11 cellular contexts compared by ENCODE assay signal in the genomic region with DNA sequence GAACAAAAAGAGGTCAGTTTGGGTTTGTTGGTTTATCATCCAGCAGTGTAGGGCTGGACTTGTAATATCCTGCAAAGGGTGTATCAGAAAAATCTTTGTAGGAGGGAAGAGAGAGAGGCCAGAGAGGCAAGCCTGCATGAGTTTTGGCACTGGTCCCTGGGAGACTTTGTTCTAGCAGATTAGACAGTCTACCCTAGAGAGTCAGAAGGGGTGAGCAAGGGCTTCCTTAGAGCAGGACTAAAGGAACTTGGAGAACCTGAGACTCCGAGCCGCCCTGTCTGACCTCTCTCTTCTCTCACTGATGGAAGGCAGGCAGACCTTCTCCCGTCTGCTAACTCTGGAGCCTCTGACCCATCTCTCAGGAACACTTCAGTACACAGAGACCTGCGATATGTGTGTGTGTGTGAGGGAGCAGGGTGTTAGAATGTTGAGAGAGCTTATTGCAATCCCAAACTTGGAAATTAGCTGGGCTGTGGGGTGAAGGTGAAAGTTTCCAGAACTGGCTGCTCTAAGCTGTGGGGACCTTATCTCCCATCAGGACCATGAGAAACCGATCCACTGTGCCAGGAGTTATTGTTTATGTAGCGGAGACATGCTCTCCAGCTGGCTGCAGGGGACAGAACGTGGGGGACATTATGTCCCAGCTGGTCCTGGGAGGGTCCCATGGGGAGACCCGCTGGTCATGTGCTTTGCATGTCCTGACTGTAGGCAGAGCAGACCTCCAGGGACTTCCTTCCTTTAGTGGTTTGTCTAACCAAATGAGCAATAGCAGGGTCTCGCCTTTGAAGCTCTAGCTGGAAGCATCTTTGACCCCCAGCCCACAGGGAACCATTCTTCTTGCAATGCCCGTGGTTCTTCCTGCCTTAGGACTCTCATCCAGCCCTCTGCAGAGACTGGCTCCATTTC. TPM values are rescaled to one million over a fixed set of nuclear protein-coding genes. Genes with fewer than 3 reads are reported as not detected.
A peak's percentile ranks its signal among the peaks of the same experiment; 100 is the strongest.
DNase-seq lines count a peak whose midpoint lies in the region; ATAC-seq and TF ChIP-seq lines count a peak whose summit lies in the region.
"Had no signal": no experiment of that assay in that cellular context is flagged by ENCODE, and none has a peak within 500 bp of the region (broad histone marks: within the 10 kb centered on the region; RNA-seq: fewer than 3 reads in every experiment).

No MANE protein-coding gene starts in this region.

- peaks cover 0 to 12% (median 2%) of the 10 kb centered on the region in 4 donors for H3K4me1 ChIP-seq in right lobe of liver

- H3K27me3 Mint-ChIP-seq in stimulated activated naive B cell treated with anti-CD40 and anti-IgM and Interleukin-4, amounts not matched to agents 10 μg/mL and 1 μg/mL and 100 μg/mL, for 72 hours = peaks cover 0 to 9% of the 10 kb centered on the region in 2 donors
- H3K27me3 Mint-ChIP-seq in activated CD4-positive, alpha-beta T cell treated with anti-CD3 and anti-CD28 coated beads, Interleukin-2, amount 10 ng/mL, durations not matched to agents 24 days and 14 days = no peaks in the 10 kb centered on the region
- H3K27me3 Mint-ChIP-seq: stimulated activated memory B cell treated with anti-CD40 and anti-IgM and Interleukin-4, amounts not matched to agents 10 μg/mL and 1 μg/mL and 100 μg/mL, for 72 hours had no signal

- H3K27ac ChIP-seq in right lobe of liver = no peak overlapping the region

- DNase-seq in NB4 (ENCODE audit: low read depth) (peak; percentile 19), right lobe of liver (no peak), dermis blood vessel endothelial cell (no peak), GM19238 (ENCODE audit: insufficient read length, low spot score) (no peak)
- no peak for DNase-seq in stimulated activated naive B cell treated with anti-CD40 and anti-IgM and Interleukin-4, amounts not matched to agents 10 μg/mL and 1 μg/mL and 100 μg/mL, for 72 hours
- DNase-seq in activated CD4-positive, alpha-beta T cell treated with anti-CD3 and anti-CD28 coated beads, Interleukin-2, amount 10 ng/mL, durations not matched to agents 24 days and 14 days = no peak
- DNase-seq: NCI-H2107; stimulated activated CD4-positive, alpha-beta T cell treated with anti-CD3 and anti-CD28 coated beads, Interleukin-15, amount 100 ng/mL, for 24 hours had no signal

- no peaks in the 10 kb centered on the region for H3K27me3 ChIP-seq in right lobe of liver

- ATAC-seq in esophagus mucosa = peak; percentile 14
- ATAC-seq in right lobe of liver = peak; percentile 2 to 58 (median 46)
- ATAC-seq in stimulated activated naive B cell treated with anti-CD40 and anti-IgM and Interleukin-4, amounts not matched to agents 10 μg/mL and 1 μg/mL and 100 μg/mL, for 72 hours (replicated peaks) = no peak
- ATAC-seq in HG03521 (IDR thresholded peaks at IDR 0.05; ENCODE audit: unreplicated experiment) = no peak
- ATAC-seq: stimulated activated memory B cell treated with anti-CD40 and anti-IgM and Interleukin-4, amounts not matched to agents 10 μg/mL and 1 μg/mL and 100 μg/mL, for 72 hours had no signal

- intact Hi-C loops in right lobe of liver (cut with DNase I) = no loop called here
- intact Hi-C loops in activated CD4-positive, alpha-beta T cell treated with anti-CD3 and anti-CD28 coated beads, Interleukin-2, amount 10 ng/mL, durations not matched to agents 24 days and 14 days (cut with micrococcal nuclease) = no loop called here

- WGBS in right lobe of liver (ENCODE audit: insufficient coverage, low coverage, low lambda C conversion rate, missing lambda C conversion rate) = 25% methylated on average over 4 of the region's 10 CpGs

- TF ChIP-seq POLR2A in NB4 (IDR thresholded peaks at IDR 0.05; ENCODE audit: extremely low read depth, insufficient read length) = no peak
- TF ChIP-seq POLR2A in right lobe of liver (IDR thresholded peaks at IDR 0.05) = no peak

- H3K36me3 Mint-ChIP-seq in stimulated activated naive B cell treated with anti-CD40 and anti-IgM and Interleukin-4, amounts not matched to agents 10 μg/mL and 1 μg/mL and 100 μg/mL, for 72 hours = peaks cover 0 to 4% of the 10 kb centered on the region in 2 donors
- no peaks in the 10 kb centered on the region for H3K36me3 Mint-ChIP-seq in activated CD4-positive, alpha-beta T cell treated with anti-CD3 and anti-CD28 coated beads, Interleukin-2, amount 10 ng/mL, durations not matched to agents 24 days and 14 days (ENCODE audit: low read depth)
- H3K36me3 Mint-ChIP-seq: stimulated activated memory B cell treated with anti-CD40 and anti-IgM and Interleukin-4, amounts not matched to agents 10 μg/mL and 1 μg/mL and 100 μg/mL, for 72 hours had no signal

- peaks cover 0 to 2% of the 10 kb centered on the region in 2 donors for H3K4me1 Mint-ChIP-seq in stimulated activated naive B cell treated with anti-CD40 and anti-IgM and Interleukin-4, amounts not matched to agents 10 μg/mL and 1 μg/mL and 100 μg/mL, for 72 hours
- H3K4me1 Mint-ChIP-seq in activated CD4-positive, alpha-beta T cell treated with anti-CD3 and anti-CD28 coated beads, Interleukin-2, amount 10 ng/mL, durations not matched to agents 24 days and 14 days = no peaks in the 10 kb centered on the region

- peaks cover 0 to 6% (median 1%) of the 10 kb centered on the region in 4 donors for H3K36me3 ChIP-seq in right lobe of liver

- no peaks in the 10 kb centered on the region for H3K9me3 ChIP-seq in right lobe of liver

- no peaks in the 10 kb centered on the region for H3K9me3 Mint-ChIP-seq in stimulated activated naive B cell treated with anti-CD40 and anti-IgM and Interleukin-4, amounts not matched to agents 10 μg/mL and 1 μg/mL and 100 μg/mL, for 72 hours
- no peaks in the 10 kb centered on the region for H3K9me3 Mint-ChIP-seq in activated CD4-positive, alpha-beta T cell treated with anti-CD3 and anti-CD28 coated beads, Interleukin-2, amount 10 ng/mL, durations not matched to agents 24 days and 14 days
- H3K9me3 Mint-ChIP-seq: stimulated activated memory B cell treated with anti-CD40 and anti-IgM and Interleukin-4, amounts not matched to agents 10 μg/mL and 1 μg/mL and 100 μg/mL, for 72 hours had no signal

- H3K27ac Mint-ChIP-seq in stimulated activated naive B cell treated with anti-CD40 and anti-IgM and Interleukin-4, amounts not matched to agents 10 μg/mL and 1 μg/mL and 100 μg/mL, for 72 hours = peak overlapping the region; percentile 14
- no peak overlapping the region for H3K27ac Mint-ChIP-seq in activated CD4-positive, alpha-beta T cell treated with anti-CD3 and anti-CD28 coated beads, Interleukin-2, amount 10 ng/mL, durations not matched to agents 24 days and 14 days
- H3K27ac Mint-ChIP-seq: stimulated activated memory B cell treated with anti-CD40 and anti-IgM and Interleukin-4, amounts not matched to agents 10 μg/mL and 1 μg/mL and 100 μg/mL, for 72 hours had no signal

- no peak overlapping the region for H3K4me3 Mint-ChIP-seq in stimulated activated naive B cell treated with anti-CD40 and anti-IgM and Interleukin-4, amounts not matched to agents 10 μg/mL and 1 μg/mL and 100 μg/mL, for 72 hours
- H3K4me3 Mint-ChIP-seq in activated CD4-positive, alpha-beta T cell treated with anti-CD3 and anti-CD28 coated beads, Interleukin-2, amount 10 ng/mL, durations not matched to agents 24 days and 14 days = no peak overlapping the region
- H3K4me3 Mint-ChIP-seq: stimulated activated memory B cell treated with anti-CD40 and anti-IgM and Interleukin-4, amounts not matched to agents 10 μg/mL and 1 μg/mL and 100 μg/mL, for 72 hours had no signal

- H3K4me3 ChIP-seq in NB4 (ENCODE audit: low read depth, low read length) (no peak overlapping the region), right lobe of liver (no peak overlapping the region)

- TF ChIP-seq CTCF in NB4 (IDR thresholded peaks at IDR 0.05; ENCODE audit: low read depth, low read length) = no peak
- no peak for TF ChIP-seq CTCF in right lobe of liver (IDR thresholded peaks at IDR 0.05)

RNA-seq across cellular contexts. Expression of a gene that starts 51.1 kb away (rescaled TPM):
- 20.1 TPM for total RNA-seq in esophagus mucosa
- total RNA-seq in right lobe of liver = 10 to 100 TPM; 21.9 to 58.6 (median 52.7) TPM
- 197 and 203 TPM in 2 replicates for total RNA-seq in dermis blood vessel endothelial cell
- not detected in 2 replicates for total RNA-seq in activated CD4-positive, alpha-beta T cell treated with anti-CD3 and anti-CD28 coated beads, Interleukin-2, amount 10 ng/mL, durations not matched to agents 24 days and 14 days

Comparison
In these comparisons a context has a peak if more than half of its experiments do, and no peak if none do; other contexts are left out.
1. ATAC-seq: peak in esophagus mucosa (single experiment) and right lobe of liver (4 of 4); none in stimulated activated naive B cell treated with anti-CD40 and anti-IgM and Interleukin-4, amounts not matched to agents 10 μg/mL and 1 μg/mL and 100 μg/mL, for 72 hours (0 of 2) and HG03521 (single experiment).
2. RNA of a gene that starts 51.1 kb away (total RNA-seq): 197 to 203 TPM in dermis blood vessel endothelial cell, 21.9 to 58.6 TPM in right lobe of liver and 20.1 TPM in esophagus mucosa (single experiment); not detected in activated CD4-positive, alpha-beta T cell treated with anti-CD3 and anti-CD28 coated beads, Interleukin-2, amount 10 ng/mL, durations not matched to agents 24 days and 14 days; every median in the first group is over 10 times any median in the second.